ENCODE assay signal across 7 cellular contexts in genomic region chr1:17569200-17570139, GRCh38. TPM values are rescaled to one million over a fixed set of nuclear protein-coding genes. Genes with fewer than 3 reads are reported as not detected.
DNase-seq lines count a peak whose midpoint lies in the region; ATAC-seq and TF ChIP-seq lines count a peak whose summit lies in the region.

No MANE protein-coding gene starts in this region.

- peak; percentile 78 for DNase-seq in NB4 (ENCODE audit: low read depth)
- DNase-seq in uterus: peak; percentile 89
- DNase-seq in iPS-NIHi11 (ENCODE audit: low spot score): no peak

- H3K27ac ChIP-seq in mesodermal cell (ENCODE audit: low read depth, low read length, severe bottlenecking) (peak overlapping the region; percentile 99), uterus (peak overlapping the region; percentile 92 to 99)

- no peak overlapping the region for H3K4me3 ChIP-seq in NB4 (ENCODE audit: low read depth, low read length)
- no peak overlapping the region for H3K4me3 ChIP-seq in endocrine pancreas (ENCODE audit: control insufficient read depth, insufficient read depth, low read length)
- no peak overlapping the region for H3K4me3 ChIP-seq in mesodermal cell (ENCODE audit: extremely low read depth, insufficient read depth, low read length, poor library complexity, severe bottlenecking)
- H3K4me3 ChIP-seq in uterus: no peak overlapping the region

- ATAC-seq in GM18502 (IDR thresholded peaks at IDR 0.05; ENCODE audit: poor library complexity, unreplicated experiment): no peak
- ATAC-seq in GM19467 (IDR thresholded peaks at IDR 0.05; ENCODE audit: unreplicated experiment): no peak

- intact Hi-C loops in uterus (cut with DNase I; ENCODE audit: low total_unique reads): no loop called here

- H3K36me3 ChIP-seq in endocrine pancreas (ENCODE audit: control insufficient read depth, insufficient read depth, low read length): no peaks in the 10 kb centered on the region
- no peaks in the 10 kb centered on the region for H3K36me3 ChIP-seq in mesodermal cell (ENCODE audit: control insufficient read depth, insufficient read depth, low read length)
- no peaks in the 10 kb centered on the region for H3K36me3 ChIP-seq in uterus

- WGBS in mesodermal cell (ENCODE audit: insufficient coverage in 2 of 2), 2 experiments: 32 to 35% methylated on average over 7 of the region's 16 CpGs

- H3K4me1 ChIP-seq in endocrine pancreas (ENCODE audit: control insufficient read depth, insufficient read depth, low read length) (no peaks in the 10 kb centered on the region), mesodermal cell (ENCODE audit: control insufficient read depth, insufficient read depth, low read length, poor library complexity, severe bottlenecking) (peaks cover 57% of the 10 kb centered on the region), uterus (peaks cover 7 to 38% of the 10 kb centered on the region in 2 donors)

- H3K27me3 ChIP-seq in endocrine pancreas (ENCODE audit: control insufficient read depth, insufficient read depth, low read length) (no peaks in the 10 kb centered on the region), uterus (no peaks in the 10 kb centered on the region)

- peak overlapping the region; percentile 6 for H3K9ac ChIP-seq in endocrine pancreas (ENCODE audit: control insufficient read depth, insufficient read depth, low read length)

- H3K9me3 ChIP-seq in endocrine pancreas (ENCODE audit: control insufficient read depth, low read length) (no peaks in the 10 kb centered on the region), mesodermal cell (ENCODE audit: control insufficient read depth, low read length) (no peaks in the 10 kb centered on the region), uterus (no peaks in the 10 kb centered on the region)

- TF ChIP-seq CTCF in NB4 (IDR thresholded peaks at IDR 0.05; ENCODE audit: low read depth, low read length): no peak
- TF ChIP-seq CTCF in uterus (IDR thresholded peaks at IDR 0.05): peak in 1 of 4 experiments; percentile 7

- TF ChIP-seq POLR2A in NB4 (IDR thresholded peaks at IDR 0.05; ENCODE audit: extremely low read depth, insufficient read length) (no peak), uterus (IDR thresholded peaks at IDR 0.05) (peak in 1 of 2 donors; percentile 26)

RNA-seq across cellular contexts. Expression of gene ARHGEF10L, which starts 30.0 kb away (rescaled TPM):
- 18.2 TPM for polyA plus RNA-seq in mesodermal cell (2013, experiment 1 of 2)
- polyA plus RNA-seq in mesodermal cell (2013, experiment 2 of 2): 14.2 TPM
- 10 to 100 TPM in 3 of 4 donors, 1 to 10 TPM in 1; 5.6 to 61.9 (median 19.1) TPM for total RNA-seq in uterus
